Comparison of ENCODE assay signal across 8 cellular contexts in the genomic region with DNA sequence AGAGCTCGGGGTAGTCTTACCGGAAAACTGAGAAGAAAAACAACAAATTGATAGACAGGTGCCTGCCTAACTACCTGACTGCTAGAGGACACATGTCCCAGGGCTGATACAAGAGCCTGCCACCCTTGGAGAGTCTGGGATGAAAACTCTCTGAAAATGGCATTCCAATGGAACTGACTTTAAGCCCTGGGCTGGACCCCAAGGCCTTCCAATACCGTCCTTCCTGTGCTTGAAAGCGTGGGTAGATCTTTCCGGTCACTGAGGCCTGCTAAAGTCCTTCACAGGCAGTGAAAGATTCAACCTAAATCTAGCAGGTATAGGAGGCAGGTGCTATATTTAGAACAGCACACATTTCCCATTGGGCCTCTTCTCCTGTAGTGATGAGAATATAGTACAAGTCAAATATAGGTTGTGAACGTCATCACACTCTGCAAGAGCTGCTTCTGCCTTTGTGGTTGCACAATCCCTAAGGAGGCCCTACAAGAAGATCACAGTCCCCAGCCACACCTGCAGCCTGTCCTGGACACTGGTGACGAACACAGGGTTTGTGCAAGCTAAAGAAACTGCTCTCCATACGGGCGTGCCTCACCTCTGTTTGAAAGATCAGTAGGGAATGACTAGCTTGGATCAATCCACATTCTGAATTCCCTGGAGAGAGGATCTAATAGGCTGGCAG. TPM values are rescaled to one million over a fixed set of nuclear protein-coding genes. Genes with fewer than 3 reads are reported as not detected.
DNase-seq lines count a peak whose midpoint lies in the region; ATAC-seq and TF ChIP-seq lines count a peak whose summit lies in the region.

No MANE protein-coding gene starts in this region.

- H3K36me3 ChIP-seq in spleen = no peaks in the 10 kb centered on the region

- ATAC-seq in HG02763 (IDR thresholded peaks at IDR 0.05; ENCODE audit: unreplicated experiment) = no peak
- ATAC-seq in HG02798 (IDR thresholded peaks at IDR 0.05; ENCODE audit: poor library complexity, unreplicated experiment) = no peak

- no peak for TF ChIP-seq POLR2A in spleen (IDR thresholded peaks at IDR 0.05)

- intact Hi-C loops in spleen (cut with DNase I; ENCODE audit: low total_unique reads) = no loop called here

- peak overlapping the region; percentile 30 to 93 (median 87) for H3K27ac ChIP-seq in spleen

- H3K4me1 ChIP-seq in spleen = peaks cover 18 to 48% (median 38%) of the 10 kb centered on the region in 6 donors

- peaks cover 0 to 13% (median 4%) of the 10 kb centered on the region in 8 donors for H3K9me3 ChIP-seq in spleen

- 75 to 85% (median 82%) methylated on average over 9 of the region's 9 CpGs for WGBS in spleen, 5 donors

- no peaks in the 10 kb centered on the region for H3K27me3 ChIP-seq in spleen (replicated peaks in 1 of 7)

- peak overlapping the region in 7 of 8 donors; percentile 67 to 87 (median 76) for H3K4me3 ChIP-seq in spleen

- TF ChIP-seq CTCF in spleen (IDR thresholded peaks at IDR 0.05 in 8 of 11, conservative IDR thresholded peaks at IDR 0.05 in 3 of 11) = no peak

- peak; percentile 18 for DNase-seq in NCI-H510A treated with DMSO at 0.1 percent for 48 hours (lab: John Stamatoyannopoulos, UW)
- no peak for DNase-seq in NCI-H510A (lab: John Stamatoyannopoulos, UW)
- DNase-seq in SKM-1 (lab: John Stamatoyannopoulos, UW; ENCODE audit: unreplicated experiment) = peak; percentile 88
- DNase-seq in fibroblast of gingiva (ENCODE audit: low read depth) = peak; percentile 18
- DNase-seq in spleen = peak; percentile 75
- DNase-seq in dedifferentiated amniotic fluid mesenchymal stem cell (ENCODE audit: extremely low spot score) = no peak

RNA-seq across cellular contexts. Expression of a gene that starts 0.8 kb away (rescaled TPM):
- total RNA-seq in spleen = 10 to 100 TPM in 6 of 7 donors, 1 to 10 TPM in 1; 8.3 to 14.2 (median 11.2) TPM
- polyA plus RNA-seq in spleen = 1 to 10 TPM; 2.2 to 4.5 (median 3.0) TPM

RNA-seq across cellular contexts. Expression of a gene that starts 0.8 kb away (rescaled TPM):
- 10 to 100 TPM; 15.1 to 39.4 (median 19.6) TPM for total RNA-seq in spleen
- polyA plus RNA-seq in spleen = 10 to 100 TPM; 23.5 to 28.9 (median 25.7) TPM

RNA-seq across cellular contexts. Expression of a gene that starts 11.1 kb away (rescaled TPM):
- under 1 TPM in 4 of 7 donors, not detected in 3; 0.26 to 0.55 (median 0.41) TPM for total RNA-seq in spleen
- under 1 TPM; 0.03 to 0.07 (median 0.03) TPM for polyA plus RNA-seq in spleen

Comparison
In these comparisons a context has a peak if more than half of its experiments do, and no peak if none do; other contexts are left out.
1. DNase-seq: peak in NCI-H510A treated with DMSO at 0.1 percent for 48 hours (single experiment), SKM-1 (single experiment), fibroblast of gingiva (single experiment) and spleen (single experiment); none in NCI-H510A (single experiment) and dedifferentiated amniotic fluid mesenchymal stem cell (single experiment).